In genomic region chr1:233098255-233098580, GRCh38 we compare ENCODE assay signal across 21 cellular contexts.
DNase-seq lines count a peak whose midpoint lies in the region; ATAC-seq, FAIRE-seq and TF ChIP-seq lines count a peak whose summit lies in the region.
"Had no signal": no experiment of that assay in that cellular context is flagged by ENCODE, and none has a peak within 500 bp of the region (broad histone marks: within the 10 kb centered on the region; RNA-seq: fewer than 3 reads in every experiment).

No MANE protein-coding gene starts in this region.

- ATAC-seq in A549 (no peak), body of pancreas (no peak), left lung (no peak), GM21528 (IDR thresholded peaks at IDR 0.05; ENCODE audit: low FRiP score, unreplicated experiment) (no peak)

- peak overlapping the region; percentile 7 for H3K9ac ChIP-seq in mesenchymal stem cell (ENCODE audit: low read length)
- H3K9ac ChIP-seq: BLaER1, KMS-11 had no signal

- no peak overlapping the region for H3K4me3 ChIP-seq in A549
- H3K4me3 ChIP-seq in body of pancreas: no peak overlapping the region
- no peak overlapping the region for H3K4me3 ChIP-seq in mesenchymal stem cell (ENCODE audit: insufficient read depth in 1 of 2, low read depth in 1 of 2, low read length in 2 of 2)
- H3K4me3 ChIP-seq in left lung: no peak overlapping the region
- H3K4me3 ChIP-seq: BLaER1 had no signal

- H3K4me2 ChIP-seq in A549: peak overlapping the region; percentile 47
- no peak overlapping the region for H3K4me2 ChIP-seq in mesenchymal stem cell (ENCODE audit: low read length, poor library complexity, severe bottlenecking)
- H3K4me2 ChIP-seq: BLaER1, KMS-11 had no signal

- TF ChIP-seq CTCF in A549 (IDR thresholded peaks at IDR 0.05) (no peak), D721Med (IDR thresholded peaks at IDR 0.05; ENCODE audit: insufficient read depth, missing control alignments) (no peak), body of pancreas (IDR thresholded peaks at IDR 0.05) (no peak), left lung (IDR thresholded peaks at IDR 0.05) (no peak)

- H3K14ac ChIP-seq in mesenchymal stem cell (ENCODE audit: low read length in 2 of 2): no peak overlapping the region

- H2BK5ac ChIP-seq in mesenchymal stem cell (ENCODE audit: low read depth, low read length, poor library complexity, severe bottlenecking): peak overlapping the region; percentile 61

- peaks cover 6% of the 10 kb centered on the region for H3K79me1 ChIP-seq in mesenchymal stem cell (replicated peaks; ENCODE audit: low read length, poor library complexity, severe bottlenecking)

- no peak overlapping the region for H4K8ac ChIP-seq in mesenchymal stem cell (ENCODE audit: low read length)

- no peak overlapping the region for H2AK5ac ChIP-seq in mesenchymal stem cell (ENCODE audit: low read length, severe bottlenecking)

- CTCF ChIA-PET in A549 (lab: Yijun Ruan, JAX): interaction anchor here (0.6 to 0.9 kb wide), 3 partner anchors 9 to 23 kb away, joined by 3 read pairs; no protein-coding TSS in a partner anchor

- H3K36me3 ChIP-seq in body of pancreas (replicated peaks in 1 of 2; ENCODE audit: insufficient read depth in 1 of 2, low read depth in 2 of 2) (no peaks in the 10 kb centered on the region), mesenchymal stem cell (ENCODE audit: control insufficient read depth in 1 of 2, insufficient read depth in 2 of 2, low read depth in 1 of 2, low read length in 2 of 2) (peaks cover 0 to 26% of the 10 kb centered on the region in 2 experiments), left lung (no peaks in the 10 kb centered on the region)
- H3K36me3 ChIP-seq: BLaER1 had no signal

- intact Hi-C loops in body of pancreas (cut with DNase I): no loop called here
- intact Hi-C loops in left lung (cut with DNase I): no loop called here

- H3K4ac ChIP-seq in mesenchymal stem cell (ENCODE audit: low read depth in 1 of 2, low read length in 2 of 2): no peak overlapping the region

- no peak overlapping the region for H2BK15ac ChIP-seq in mesenchymal stem cell (ENCODE audit: low read depth, poor library complexity, severe bottlenecking)

- H4K91ac ChIP-seq in mesenchymal stem cell (ENCODE audit: low read length): no peak overlapping the region

- DNase-seq in A549 (ENCODE audit: low read depth in 1 of 2, low spot score in 1 of 2) (no peak), D721Med (ENCODE audit: insufficient read length, low spot score) (no peak), body of pancreas (no peak), mesenchymal stem cell (no peak), left lung (no peak), cortex of kidney (lab: John Stamatoyannopoulos, UW) (no peak)
- DNase-seq: CD4-positive, alpha-beta T cell; COR-L47; DMS 273 treated with DMSO at 0.1 percent for 48 hours; DMS79 treated with DMSO at 0.1 percent for 48 hours; GOT3; NCI-H1105; NCI-H146; NCI-H2029 treated with DMSO at 0.1 percent for 48 hours; NCI-H446; NCI-H526; RPMI8226; SHP77 treated with DMSO at 0.1 percent for 48 hours had no signal

- H2AFZ ChIP-seq in mesenchymal stem cell (ENCODE audit: low read depth, low read length): no peak overlapping the region

- no peak for FAIRE-seq in A549 (lab: Jason Lieb, UNC)
- FAIRE-seq in D721Med (lab: Jason Lieb, UNC): peak; percentile 75

- no peak overlapping the region for H3K23ac ChIP-seq in mesenchymal stem cell (ENCODE audit: low read length in 2 of 2)

- no peak for TF ChIP-seq EP300 in A549 (IDR thresholded peaks at IDR 0.05)

- H3K27me3 ChIP-seq in body of pancreas (no peaks in the 10 kb centered on the region), mesenchymal stem cell (ENCODE audit: control insufficient read depth in 1 of 2, insufficient read depth in 1 of 2, low read length in 2 of 2) (no peaks in the 10 kb centered on the region), left lung (no peaks in the 10 kb centered on the region)
- H3K27me3 ChIP-seq: BLaER1 had no signal

- no peak for TF ChIP-seq RAD21 in A549 (conservative IDR thresholded peaks at IDR 0.05 in 1 of 2, IDR thresholded peaks at IDR 0.05 in 1 of 2)

- H2BK120ac ChIP-seq in mesenchymal stem cell (ENCODE audit: low read depth, low read length): no peak overlapping the region

- H3K4me1 ChIP-seq in A549 (peaks cover 23% of the 10 kb centered on the region), body of pancreas (peaks cover 12% of the 10 kb centered on the region), mesenchymal stem cell (ENCODE audit: control insufficient read depth, insufficient read depth, low read depth, low read length) (peaks cover 3% of the 10 kb centered on the region), left lung (no peaks in the 10 kb centered on the region)
- H3K4me1 ChIP-seq: BLaER1 had no signal

- H3K27ac ChIP-seq in A549 (peak overlapping the region; percentile 51 to 72; a peak in 5 of 6 replicates), body of pancreas (peak overlapping the region in 3 of 4 donors; percentile 29 to 63 (median 50)), mesenchymal stem cell (ENCODE audit: low read length, poor library complexity, severe bottlenecking) (peak overlapping the region; percentile 89), left lung (no peak overlapping the region)
- H3K27ac ChIP-seq: BLaER1, KMS-11 had no signal

- no peak overlapping the region for H3K18ac ChIP-seq in mesenchymal stem cell (ENCODE audit: low read depth in 1 of 2, low read length in 2 of 2)

- H2BK12ac ChIP-seq in mesenchymal stem cell (ENCODE audit: low read length in 2 of 2): no peak overlapping the region

- TF ChIP-seq POLR2A in A549 (IDR thresholded peaks at IDR 0.05; ENCODE audit: low read length): no peak
- TF ChIP-seq POLR2A in body of pancreas (IDR thresholded peaks at IDR 0.05): no peak

- H3K9me3 ChIP-seq in A549 (no peaks in the 10 kb centered on the region), body of pancreas (no peaks in the 10 kb centered on the region), mesenchymal stem cell (ENCODE audit: control insufficient read depth, low read length) (no peaks in the 10 kb centered on the region), left lung (no peaks in the 10 kb centered on the region)
- H3K9me3 ChIP-seq: BLaER1 had no signal

- POLR2A ChIA-PET in A549 (lab: Yijun Ruan, JAX): no interaction called here

- 82% methylated on average over 1 of the region's 1 CpG for WGBS in A549 (ENCODE audit: missing lambda C conversion rate)
- 31 to 38% methylated on average over 1 of the region's 1 CpG for WGBS in body of pancreas, 2 donors
- 98% methylated on average over 1 of the region's 1 CpG for WGBS in mesenchymal stem cell

TF ChIP-seq in A549, 52 proteins besides CTCF, POLR2A, EP300 and RAD21:
- TF ChIP-seq HDAC2 (IDR thresholded peaks at IDR 0.05) (no peak), TFCP2L1 (CRISPR knock-in tag; IDR thresholded peaks at IDR 0.05) (no peak), MAFK (IDR thresholded peaks at IDR 0.05; ENCODE audit: partially characterized antibody) (peak; percentile 83), CBX8 (IDR thresholded peaks at IDR 0.05) (no peak), CHD4 (IDR thresholded peaks at IDR 0.05; ENCODE audit: borderline replicate concordance) (no peak)

Comparison
In these comparisons a context has a peak if more than half of its experiments do, and no peak if none do; other contexts are left out.
1. H3K27ac ChIP-seq: peak in A549 (2 of 2), body of pancreas (3 of 4) and mesenchymal stem cell (single experiment); none in left lung (0 of 2).